In the genomic region with DNA sequence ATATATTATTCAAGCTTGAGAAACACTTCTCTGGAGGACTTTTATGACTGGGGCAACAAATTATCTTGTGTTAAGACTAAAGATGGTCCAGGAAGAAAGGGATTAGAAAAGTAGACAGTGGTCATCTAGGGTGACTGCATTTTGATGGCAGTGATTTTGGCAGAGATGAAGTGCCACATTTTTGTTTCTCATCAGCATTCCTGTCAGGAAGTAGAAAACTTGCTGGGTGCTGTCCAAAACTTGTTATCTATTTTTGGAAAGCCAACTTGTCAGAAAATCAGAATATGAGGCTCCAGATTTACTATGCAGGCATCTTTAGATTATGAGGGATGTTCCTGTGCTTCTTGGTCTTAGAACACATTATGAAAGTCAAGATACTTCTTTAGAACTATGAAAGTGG, we compare ENCODE assay signal across 31 cellular contexts. TPM values are rescaled to one million over a fixed set of nuclear protein-coding genes. Genes with fewer than 3 reads are reported as not detected.
"Had no signal": no experiment of that assay in that cellular context is flagged by ENCODE, and none has a peak within 500 bp of the region (broad histone marks: within the 10 kb centered on the region; RNA-seq: fewer than 3 reads in every experiment).

No MANE protein-coding gene starts in this region.

- H3K9me3 ChIP-seq: ascending aorta had no signal

- H3K36me3 Mint-ChIP-seq: activated naive CD8-positive, alpha-beta T cell treated with anti-CD3 and anti-CD28 coated beads for 36 hours had no signal

- DNase-seq: activated CD4-positive, alpha-beta memory T cell treated with anti-CD3 and anti-CD28 coated beads, Interleukin-2, amount 10 ng/mL, durations not matched to agents 7 days and 5 days; activated CD4-positive, alpha-beta T cell treated with anti-CD3 and anti-CD28 coated beads for 1 hour; activated CD4-positive, alpha-beta T cell treated with anti-CD3 and anti-CD28 coated beads for 48 hours; activated CD4-positive, CD25-positive, alpha-beta regulatory T cell; activated effector memory CD4-positive, alpha-beta T cell treated with anti-CD3 and anti-CD28 coated beads, Interleukin-2, amount 50 U/mL, for 16 hours; activated naive CD4-positive, alpha-beta T cell; activated naive CD4-positive, alpha-beta T cell treated with anti-CD3 and anti-CD28 coated beads, Interleukin-2, amount 50 U/mL, for 16 hours; activated naive CD8-positive, alpha-beta T cell treated with anti-CD3 and anti-CD28 coated beads for 36 hours; activated T-cell treated with anti-CD3 and anti-CD28 coated beads, Interleukin-2, amount 50 U/mL, for 1 hour; activated T-cell treated with anti-CD3 and anti-CD28 coated beads, Interleukin-2, amount 50 U/mL, for 72 hours; amygdala; Karpas-422; KBM-7; NCI-H1105; NCI-H1436; NCI-H1694; NCI-H1930; NCI-H2081 treated with DMSO at 0.1 percent for 48 hours; NCI-H226; NCI-H446 treated with DMSO at 0.1 percent for 48 hours; NCI-H524; NCI-H69; NCI-H82; PC-3; Right ventricle myocardium superior; T1000; WERI-Rb-1 had no signal

- H3K27ac Mint-ChIP-seq: activated CD4-positive, alpha-beta memory T cell treated with anti-CD3 and anti-CD28 coated beads, Interleukin-2, amount 10 ng/mL, durations not matched to agents 7 days and 5 days; activated naive CD8-positive, alpha-beta T cell treated with anti-CD3 and anti-CD28 coated beads for 36 hours; activated T-cell treated with anti-CD3 and anti-CD28 coated beads, Interleukin-2, amount 50 U/mL, for 72 hours; activated T-helper 17 cell treated with anti-CD3 and anti-CD28 coated beads, Interleukin-2, amount 50 U/mL, for 72 hours had no signal

- H3K36me3 ChIP-seq: cardiac muscle cell, WERI-Rb-1 had no signal

- ATAC-seq: activated T-cell treated with anti-CD3 and anti-CD28 coated beads, Interleukin-2, amount 50 U/mL, for 72 hours; activated T-helper 17 cell treated with anti-CD3 and anti-CD28 coated beads, Interleukin-2, amount 50 U/mL, for 72 hours; PC-3 had no signal

- H3K4me1 ChIP-seq: ascending aorta had no signal

- H3K27me3 Mint-ChIP-seq: activated CD4-positive, alpha-beta memory T cell treated with anti-CD3 and anti-CD28 coated beads, Interleukin-2, amount 10 ng/mL, durations not matched to agents 7 days and 5 days; activated naive CD8-positive, alpha-beta T cell treated with anti-CD3 and anti-CD28 coated beads for 36 hours; activated T-helper 17 cell treated with anti-CD3 and anti-CD28 coated beads, Interleukin-2, amount 50 U/mL, for 72 hours; central memory CD8-positive, alpha-beta T cell had no signal

- H3K4me3 Mint-ChIP-seq: activated CD4-positive, alpha-beta memory T cell treated with anti-CD3 and anti-CD28 coated beads, Interleukin-2, amount 10 ng/mL, durations not matched to agents 7 days and 5 days; activated naive CD8-positive, alpha-beta T cell treated with anti-CD3 and anti-CD28 coated beads for 36 hours; activated T-cell treated with anti-CD3 and anti-CD28 coated beads, Interleukin-2, amount 50 U/mL, for 72 hours; activated T-helper 17 cell treated with anti-CD3 and anti-CD28 coated beads, Interleukin-2, amount 50 U/mL, for 72 hours; central memory CD8-positive, alpha-beta T cell had no signal

- H3K4me1 Mint-ChIP-seq: activated CD4-positive, alpha-beta memory T cell treated with anti-CD3 and anti-CD28 coated beads, Interleukin-2, amount 10 ng/mL, durations not matched to agents 7 days and 5 days; activated T-helper 17 cell treated with anti-CD3 and anti-CD28 coated beads, Interleukin-2, amount 50 U/mL, for 72 hours; central memory CD8-positive, alpha-beta T cell had no signal

- H3K4me3 ChIP-seq: ascending aorta, cardiac muscle cell had no signal

- H3K27ac ChIP-seq: ascending aorta, cardiac muscle cell, WERI-Rb-1 had no signal

- H3K9me3 Mint-ChIP-seq: activated CD4-positive, alpha-beta memory T cell treated with anti-CD3 and anti-CD28 coated beads, Interleukin-2, amount 10 ng/mL, durations not matched to agents 7 days and 5 days; activated naive CD8-positive, alpha-beta T cell treated with anti-CD3 and anti-CD28 coated beads for 36 hours; activated T-cell treated with anti-CD3 and anti-CD28 coated beads, Interleukin-2, amount 50 U/mL, for 72 hours; activated T-helper 17 cell treated with anti-CD3 and anti-CD28 coated beads, Interleukin-2, amount 50 U/mL, for 72 hours; central memory CD8-positive, alpha-beta T cell had no signal

- H3K27me3 ChIP-seq: ascending aorta, cardiac muscle cell had no signal

RNA-seq across cellular contexts. Expression of a gene that starts 29.0 kb away (rescaled TPM):
- total RNA-seq: PC-3 had no signal
